8 cellular contexts compared by ENCODE assay signal in the genomic region with DNA sequence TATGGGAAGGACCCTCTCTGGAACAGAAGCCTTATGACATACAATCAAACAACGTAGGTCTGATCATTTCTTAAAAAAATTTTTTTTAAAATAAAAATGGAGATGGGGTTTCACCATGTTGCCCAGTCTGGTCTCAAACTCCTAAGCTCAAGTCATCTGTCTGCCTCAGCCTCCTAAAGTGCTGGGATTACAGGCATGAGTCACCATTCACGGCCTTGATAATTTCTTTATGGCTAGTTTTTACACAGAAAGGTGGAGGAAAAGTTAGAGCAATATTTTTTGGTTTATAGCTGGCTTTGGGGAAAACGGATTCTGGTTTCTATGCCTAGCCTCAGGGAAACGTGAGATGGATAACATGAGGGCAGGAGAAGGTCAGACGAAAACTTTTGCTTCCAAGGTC.
"Had no signal": no experiment of that assay in that cellular context is flagged by ENCODE, and none has a peak within 500 bp of the region (broad histone marks: within the 10 kb centered on the region; RNA-seq: fewer than 3 reads in every experiment).

No MANE protein-coding gene starts in this region.

- H3K9me3 Mint-ChIP-seq: HFFc6 had no signal

- H3K4me1 ChIP-seq: HAP-1 had no signal

- H3K27ac ChIP-seq: HL-60 had no signal

- H3K4me3 ChIP-seq: GM23338, HAP-1 had no signal

- H3K27ac Mint-ChIP-seq: GM23338, HFFc6, IgD-negative memory B cell had no signal

- H3K36me3 ChIP-seq: HAP-1 had no signal

- H3K4me1 Mint-ChIP-seq: IgD-negative memory B cell had no signal

- H3K4me3 Mint-ChIP-seq: GM23338, HFFc6, IgD-negative memory B cell had no signal

- ATAC-seq: GM23338, HCT116, HepG2 had no signal

- DNase-seq: H7, HFFc6 had no signal

- H3K9me3 ChIP-seq: HAP-1 had no signal
